Comparison of ENCODE assay signal across 8 cellular contexts in genomic region chr7:108569381-108570145, GRCh38. TPM values are rescaled to one million over a fixed set of nuclear protein-coding genes. Genes with fewer than 3 reads are reported as not detected.
DNase-seq lines count a peak whose midpoint lies in the region; ATAC-seq and TF ChIP-seq lines count a peak whose summit lies in the region.

Gene DNAJB9, plus strand, starts transcription at chr7:108569874. Its CDS starts 1,853 bp downstream, at chr7:108571727.
Gene THAP5, minus strand, starts transcription at chr7:108569706. Its CDS starts 137 bp downstream, at chr7:108569569.

- peaks cover 15% of the 10 kb centered on the region for H3K36me3 ChIP-seq in ACC112 (ENCODE audit: insufficient read depth, low read length)
- H3K36me3 ChIP-seq in mammary epithelial cell (ENCODE audit: insufficient read depth, low read length) = peaks cover 11% of the 10 kb centered on the region
- peaks cover 0 to 17% (median 16%) of the 10 kb centered on the region in 3 donors for H3K36me3 ChIP-seq in skeletal muscle tissue (ENCODE audit: control insufficient read depth in 3 of 3, insufficient read depth in 3 of 3, low read length in 3 of 3)

- CTCF ChIA-PET in mammary epithelial cell (lab: Charles Lee; ENCODE audit: low non-redundant PET) = interaction anchor here (0.6 kb wide), 1 partner anchor 610 kb away, joined by 5 read pairs; no protein-coding TSS in a partner anchor

- dilution Hi-C loops in mammary epithelial cell (cut with HindIII; ENCODE audit: low sequenced_read_pairs) = no loop called here

- H3K4me3 ChIP-seq in ACC112 (ENCODE audit: low read depth, low read length) = peak within 1 kb of the TSS; percentile 93
- H3K4me3 ChIP-seq in mammary epithelial cell (replicated peaks in 1 of 3; ENCODE audit: insufficient read depth in 1 of 3, low read depth in 2 of 3, low read length in 3 of 3) = peak within 1 kb of the TSS; percentile 67 to 86 (median 78)
- peak within 1 kb of the TSS; percentile 86 for H3K4me3 ChIP-seq in iPS-18c (ENCODE audit: insufficient read depth, low read depth, low read length)
- peak within 1 kb of the TSS; percentile 92 to 98 (median 93) for H3K4me3 ChIP-seq in skeletal muscle tissue (ENCODE audit: low read length in 3 of 3)

- no TSS peak for BruUV-seq in mammary epithelial cell (replicated peaks; lab: Mats Ljungman, UMichigan)

- peak within 1 kb of the TSS; percentile 92 for H3K9ac ChIP-seq in mammary epithelial cell (ENCODE audit: insufficient read depth, low read length)
- peak within 1 kb of the TSS; percentile 97 to 99 (median 99) for H3K9ac ChIP-seq in skeletal muscle tissue (ENCODE audit: low read depth in 1 of 3, low read length in 3 of 3)

- H2AFZ ChIP-seq in ACC112 (ENCODE audit: low read length, unreplicated experiment) (peak within 1 kb of the TSS; percentile 66), mammary epithelial cell (ENCODE audit: low read depth, low read length) (peak within 1 kb of the TSS; percentile 87)

- H3K27me3 ChIP-seq in ACC112 (ENCODE audit: insufficient read depth, low read length) (no peaks in the 10 kb centered on the region), mammary epithelial cell (ENCODE audit: insufficient read depth, low read length) (no peaks in the 10 kb centered on the region), skeletal muscle tissue (ENCODE audit: control insufficient read depth in 3 of 3, insufficient read depth in 3 of 3, low read length in 3 of 3) (no peaks in the 10 kb centered on the region)

- ATAC-seq in GM18870 (IDR thresholded peaks at IDR 0.05; ENCODE audit: unreplicated experiment) (peak; percentile 95), HG03135 (IDR thresholded peaks at IDR 0.05; ENCODE audit: unreplicated experiment) (peak; percentile 96)

- intact Hi-C loops in mammary epithelial cell (cut with micrococcal nuclease) = loop anchor here (1.0 kb wide), 1 partner anchor 43 kb away; the partner anchor contains the start of gene PNPLA8

- no peaks in the 10 kb centered on the region for H3K9me3 ChIP-seq in mammary epithelial cell (replicated peaks; ENCODE audit: insufficient read depth, low read length)
- no peaks in the 10 kb centered on the region for H3K9me3 ChIP-seq in iPS-18c (ENCODE audit: control insufficient read depth, insufficient read depth, low read length)
- H3K9me3 ChIP-seq in skeletal muscle tissue (ENCODE audit: control insufficient read depth in 3 of 3, low read length in 3 of 3) = no peaks in the 10 kb centered on the region

- 7% methylated on average over 16 of the region's 65 CpGs for WGBS in mammary epithelial cell (ENCODE audit: low coverage, missing lambda C conversion rate)

- in situ Hi-C loops in mammary epithelial cell (cut with MboI; ENCODE audit: low sequenced_read_pairs in 2 of 2) = no loop called here

- TF ChIP-seq CTCF in VCaP (conservative IDR thresholded peaks at IDR 0.05) = no peak
- TF ChIP-seq CTCF in mammary epithelial cell (conservative IDR thresholded peaks at IDR 0.05 in 1 of 2, IDR thresholded peaks at IDR 0.05 in 1 of 2; ENCODE audit: extremely low read depth in 1 of 2, insufficient read depth in 1 of 2, low read depth in 1 of 2, low read length in 2 of 2) = no peak

- DNase-seq in NCI-H2196 treated with DMSO at 0.1 percent for 48 hours (lab: John Stamatoyannopoulos, UW; ENCODE audit: unreplicated experiment) (peak; percentile 98), mammary epithelial cell (peak; percentile 99)

- H3K27ac ChIP-seq in ACC112 (ENCODE audit: low read depth, low read length) (peak within 1 kb of the TSS; percentile 95), VCaP (peak within 1 kb of the TSS; percentile 95), mammary epithelial cell (ENCODE audit: insufficient read depth, low read depth, low read length) (peak within 1 kb of the TSS; percentile 93), skeletal muscle tissue (ENCODE audit: low read depth, low read length) (peak within 1 kb of the TSS; percentile 99)

- H3K4me2 ChIP-seq in mammary epithelial cell (ENCODE audit: insufficient read depth, low read depth, low read length) = peak within 1 kb of the TSS; percentile 78

- H3K79me2 ChIP-seq in ACC112 (ENCODE audit: control insufficient read depth, insufficient read depth, low read length, unreplicated experiment) (peaks cover 46% of the 10 kb centered on the region), mammary epithelial cell (ENCODE audit: insufficient read depth, low read length) (peaks cover 78% of the 10 kb centered on the region)

- peaks cover 31% of the 10 kb centered on the region for H3K4me1 ChIP-seq in ACC112 (ENCODE audit: control insufficient read depth, insufficient read depth, low read length, unreplicated experiment)
- H3K4me1 ChIP-seq in mammary epithelial cell (ENCODE audit: insufficient read depth, low read length) = peaks cover 13% of the 10 kb centered on the region
- H3K4me1 ChIP-seq in skeletal muscle tissue (ENCODE audit: control insufficient read depth in 3 of 3, insufficient read depth in 3 of 3, low read length in 3 of 3) = peaks cover 11 to 26% (median 18%) of the 10 kb centered on the region in 3 donors

- no peaks in the 10 kb centered on the region for H4K20me1 ChIP-seq in mammary epithelial cell (ENCODE audit: insufficient read depth, low read length)

RNA-seq across cellular contexts. Expression of gene DNAJB9, which starts in this region (rescaled TPM):
- total RNA-seq in mammary epithelial cell (10 to 100 TPM; 25.8 to 47.0 TPM), skeletal muscle tissue (16.2 TPM)
- polyA plus RNA-seq in mammary epithelial cell = 8.2 TPM
- 7.4 TPM for polyA minus RNA-seq in mammary epithelial cell

RNA-seq across cellular contexts. Expression of gene THAP5, which starts in this region (rescaled TPM):
- total RNA-seq in mammary epithelial cell = 10 to 100 TPM; 23.9 to 25.0 TPM
- polyA plus RNA-seq in mammary epithelial cell = 5.2 TPM
- polyA minus RNA-seq in mammary epithelial cell = 15.3 TPM
- total RNA-seq in skeletal muscle tissue = 12.0 TPM

Comparison
In these comparisons a context has a peak if more than half of its experiments do, and no peak if none do; other contexts are left out.
1. Peak in every context shown above with its lines: DNase-seq, ATAC-seq, H3K4me3 ChIP-seq and H3K27ac ChIP-seq.